Comparison of ENCODE assay signal across 12 cellular contexts in the genomic region with DNA sequence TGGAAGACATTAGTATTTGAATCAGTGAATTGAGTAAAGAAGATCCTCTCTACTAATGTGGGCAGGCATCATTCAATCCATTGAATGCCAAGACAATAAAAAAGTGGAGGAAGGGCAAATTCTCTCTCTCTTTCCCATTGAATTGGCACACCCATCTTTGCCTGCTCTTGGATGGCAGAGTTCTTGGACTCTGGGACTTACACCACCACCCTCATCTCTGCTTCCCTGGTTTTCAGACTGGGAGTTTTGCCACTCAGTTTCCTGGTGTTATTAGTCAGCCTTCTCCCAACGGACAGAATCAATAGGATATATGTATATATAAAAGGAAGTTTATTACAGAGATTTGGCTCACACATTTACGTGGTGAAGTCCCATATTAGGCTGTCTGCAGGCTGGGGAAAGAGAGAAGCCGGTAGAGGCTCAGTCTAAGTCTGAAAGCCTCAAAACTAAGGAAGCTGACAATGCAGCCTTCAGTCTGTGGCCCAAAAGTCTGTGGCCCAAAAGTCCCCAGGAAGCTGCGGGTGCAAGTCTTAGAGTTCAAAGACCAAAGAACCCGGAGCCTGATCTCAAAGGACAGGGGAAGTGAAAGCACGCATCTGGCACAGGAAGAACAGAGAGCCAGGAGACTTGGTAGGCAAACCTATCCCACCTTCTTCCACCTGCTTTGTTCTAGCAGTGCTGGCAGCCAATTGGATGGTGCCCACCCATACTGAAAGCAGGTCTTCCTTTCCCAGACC.
A peak's percentile ranks its signal among the peaks of the same experiment; 100 is the strongest.
DNase-seq lines count a peak whose midpoint lies in the region; ATAC-seq and TF ChIP-seq lines count a peak whose summit lies in the region.
"Had no signal": no experiment of that assay in that cellular context is flagged by ENCODE, and none has a peak within 500 bp of the region (broad histone marks: within the 10 kb centered on the region; RNA-seq: fewer than 3 reads in every experiment).

No MANE protein-coding gene starts in this region.

- TF ChIP-seq CTCF in GM13976 (IDR thresholded peaks at IDR 0.05; ENCODE audit: borderline replicate concordance, control extremely low read depth, extremely low read depth, insufficient read depth, missing control alignments) (no peak), heart right ventricle (IDR thresholded peaks at IDR 0.05) (no peak)

- H3K4me3 ChIP-seq in heart right ventricle, result no peak overlapping the region
- H3K4me3 ChIP-seq: colonic mucosa had no signal

- no peak overlapping the region for H3K27ac ChIP-seq in heart right ventricle
- H3K27ac ChIP-seq: colonic mucosa had no signal

- H3K9me3 ChIP-seq in heart right ventricle, result no peaks in the 10 kb centered on the region
- H3K9me3 ChIP-seq: colonic mucosa had no signal

- H3K27me3 ChIP-seq in heart right ventricle, result peaks cover 0 to 16% (median 0%) of the 10 kb centered on the region in 7 donors
- H3K27me3 ChIP-seq: colonic mucosa had no signal

- peak; percentile 66 for ATAC-seq in GM21381 (IDR thresholded peaks at IDR 0.05; ENCODE audit: unreplicated experiment)
- ATAC-seq in HG03060 (IDR thresholded peaks at IDR 0.05; ENCODE audit: low read depth, unreplicated experiment), result peak; percentile 96
- ATAC-seq in heart right ventricle, result no peak
- ATAC-seq: activated naive CD4-positive, alpha-beta T cell treated with anti-CD3 and anti-CD28 coated beads, Interleukin-2, amount 50 U/mL, for 72 hours had no signal

- in situ Hi-C loops in GM13976 (cut with MboI; ENCODE audit: low sequenced_read_pairs, unreplicated experiment), result loop anchor here (25.0 kb wide), 1 partner anchor 459 kb away; no protein-coding TSS in a partner anchor

- intact Hi-C loops in heart right ventricle (cut with DNase I), result no loop called here

- no peaks in the 10 kb centered on the region for H3K36me3 ChIP-seq in heart right ventricle
- H3K36me3 ChIP-seq: colonic mucosa had no signal

- 73 to 82% methylated on average over 6 of the region's 6 CpGs for WGBS in heart right ventricle, 2 donors

- H3K4me1 ChIP-seq in heart right ventricle, result no peaks in the 10 kb centered on the region
- H3K4me1 ChIP-seq: colonic mucosa had no signal

- DNase-seq in GM13976 (ENCODE audit: low spot score), result peak; percentile 29
- peak; percentile 51 for DNase-seq in NOMO-1 treated with dmso at 0.1 percent for 144 hours (lab: John Stamatoyannopoulos, UW; ENCODE audit: unreplicated experiment)
- no peak for DNase-seq in SIG-M5 (lab: John Stamatoyannopoulos, UW)
- no peak for DNase-seq in T1000 (lab: John Stamatoyannopoulos, UW)
- DNase-seq in SW 1271 (lab: John Stamatoyannopoulos, UW), result no peak
- no peak for DNase-seq in heart right ventricle
- DNase-seq: colonic mucosa, NCI-H1930, retina had no signal

Comparison
In these comparisons a context has a peak if more than half of its experiments do, and no peak if none do; other contexts are left out.
1. DNase-seq: peak in GM13976 (single experiment) and NOMO-1 treated with dmso at 0.1 percent for 144 hours (single experiment); none in SIG-M5 (single experiment), T1000 (single experiment), SW 1271 (0 of 2) and heart right ventricle (0 of 2).
2. ATAC-seq: peak in GM21381 (single experiment) and HG03060 (single experiment); none in heart right ventricle (0 of 8).